ENCODE assay signal across 8 cellular contexts in the genomic region with DNA sequence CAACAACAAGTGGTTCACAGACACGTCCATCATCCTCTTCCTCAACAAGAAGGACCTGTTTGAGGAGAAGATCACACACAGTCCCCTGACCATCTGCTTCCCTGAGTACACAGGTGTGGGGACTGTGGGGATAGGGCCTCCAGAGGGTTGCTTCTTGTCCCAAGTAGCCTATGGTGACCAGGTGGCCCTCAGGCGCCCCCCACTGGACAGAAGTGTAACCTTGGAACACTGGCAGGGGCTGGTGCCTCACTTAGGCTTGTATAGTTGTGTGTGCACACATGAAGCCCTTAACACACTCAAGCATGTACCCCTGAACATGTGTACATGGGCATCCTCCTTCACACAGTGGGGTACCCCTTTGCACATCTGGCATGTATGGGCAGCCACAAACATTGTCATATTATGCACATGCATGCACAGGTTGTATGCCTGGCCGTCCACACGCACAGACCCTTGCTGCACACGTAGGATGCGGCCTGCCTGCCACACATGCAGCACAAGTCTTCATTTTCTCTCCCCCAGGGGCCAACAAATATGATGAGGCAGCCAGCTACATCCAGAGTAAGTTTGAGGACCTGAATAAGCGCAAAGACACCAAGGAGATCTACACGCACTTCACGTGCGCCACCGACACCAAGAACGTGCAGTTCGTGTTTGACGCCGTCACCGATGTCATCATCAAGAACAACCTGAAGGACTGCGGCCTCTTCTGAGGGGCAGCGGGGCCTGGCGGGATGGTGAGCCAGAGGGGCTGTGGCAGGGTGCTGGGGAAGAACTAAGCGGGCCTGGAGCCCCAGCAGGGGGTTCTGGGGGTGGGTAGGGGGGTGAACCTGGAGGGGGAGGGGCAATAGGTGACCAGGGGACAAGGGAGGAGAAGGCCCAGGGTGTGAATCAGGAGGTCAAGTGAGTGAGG. TPM values are rescaled to one million over a fixed set of nuclear protein-coding genes. Genes with fewer than 3 reads are reported as not detected.
DNase-seq lines count a peak whose midpoint lies in the region; ATAC-seq and TF ChIP-seq lines count a peak whose summit lies in the region.

No MANE protein-coding gene starts in this region.

- H3K27me3 ChIP-seq in heart right ventricle (no peaks in the 10 kb centered on the region), SJCRH30 (no peaks in the 10 kb centered on the region), esophagus (ENCODE audit: control insufficient read depth in 1 of 2, insufficient read depth in 2 of 2, low read length in 2 of 2) (no peaks in the 10 kb centered on the region)

- no peak for ATAC-seq in heart right ventricle
- ATAC-seq in GM21515 (IDR thresholded peaks at IDR 0.05; ENCODE audit: unreplicated experiment) = no peak

- peak overlapping the region in 9 of 10 donors; percentile 21 to 100 (median 99) for H3K27ac ChIP-seq in heart right ventricle
- no peak overlapping the region for H3K27ac ChIP-seq in SJCRH30
- peak overlapping the region; percentile 8 to 22 for H3K27ac ChIP-seq in esophagus (ENCODE audit: low read depth in 2 of 2, low read length in 1 of 2)

- H3K36me3 ChIP-seq in heart right ventricle (peaks cover 6 to 76% (median 40%) of the 10 kb centered on the region in 9 donors), SJCRH30 (peaks cover 6% of the 10 kb centered on the region; the same call in 1 of the 2 replicates), esophagus (ENCODE audit: control insufficient read depth in 2 of 2, insufficient read depth in 2 of 2, low read length in 1 of 2) (peaks cover 16 to 29% of the 10 kb centered on the region in 2 donors)

- peaks cover 41 to 94% (median 67%) of the 10 kb centered on the region in 9 donors for H3K4me1 ChIP-seq in heart right ventricle
- peaks cover 32% of the 10 kb centered on the region for H3K4me1 ChIP-seq in SJCRH30
- H3K4me1 ChIP-seq in esophagus (ENCODE audit: control insufficient read depth in 2 of 2, insufficient read depth in 2 of 2, low read length in 1 of 2) = peaks cover 0 to 23% of the 10 kb centered on the region in 2 donors

- H3K4me3 ChIP-seq in heart right ventricle (no peak overlapping the region), SJCRH30 (no peak overlapping the region), esophagus (ENCODE audit: low read depth in 1 of 2, low read length in 2 of 2) (no peak overlapping the region)

- TF ChIP-seq CTCF in heart right ventricle (IDR thresholded peaks at IDR 0.05) = peak; percentile 24 to 64 (median 53)

- peaks cover 0 to 7% (median 0%) of the 10 kb centered on the region in 11 donors for H3K9me3 ChIP-seq in heart right ventricle
- H3K9me3 ChIP-seq in SJCRH30 (replicated peaks) = no peaks in the 10 kb centered on the region
- H3K9me3 ChIP-seq in esophagus (ENCODE audit: control insufficient read depth in 2 of 2, insufficient read depth in 1 of 2, low read depth in 1 of 2, low read length in 1 of 2) = no peaks in the 10 kb centered on the region

- DNase-seq in heart right ventricle (no peak), cardiac septum (ENCODE audit: low spot score) (no peak), SJCRH30 (peak; percentile 53 to 68), epidermal melanocyte (ENCODE audit: insufficient read length, low spot score) (no peak), posterior vena cava (ENCODE audit: low spot score) (no peak)
- peak; percentile 49 for DNase-seq in stimulated activated CD4-positive, alpha-beta T cell treated with anti-CD3 and anti-CD28 coated beads, Interleukin-4, amount 100 ng/mL, for 1 hour

- 89 to 91% methylated on average over 20 of the region's 20 CpGs for WGBS in heart right ventricle, 2 donors
- WGBS in esophagus, 2 donors = 89 to 90% methylated on average over 20 of the region's 20 CpGs

- intact Hi-C loops in heart right ventricle (cut with DNase I) = loop anchor here in 1 of 10 donors (5.0 kb wide), 1 partner anchor 65 kb away; a partner anchor contains a TSS
- intact Hi-C loops in cardiac septum (cut with DNase I) = no loop called here
- intact Hi-C loops in posterior vena cava (cut with DNase I) = no loop called here

RNA-seq across cellular contexts. Expression of a gene that starts 11.7 kb away (rescaled TPM):
- total RNA-seq in heart right ventricle (10 to 100 TPM; 14.9 to 28.8 (median 21.9) TPM), cardiac septum (26.5 TPM), posterior vena cava (10 to 100 TPM; 18.6 to 39.7 TPM)
- polyA plus RNA-seq in heart right ventricle (10 to 100 TPM; 21.2 to 46.7 TPM), esophagus (1 to 10 TPM; 5.2 to 7.8 TPM)
- 3.3 and 4.8 TPM in 2 replicates for total RNA-seq in SJCRH30 (2014; rRNA removed; shearing (Covaris generic))

RNA-seq across cellular contexts. Expression of a gene that starts 21.2 kb away (rescaled TPM):
- 100 to 1,000 TPM; 112 to 270 (median 146) TPM for total RNA-seq in heart right ventricle
- 100 to 1,000 TPM; 107 to 171 TPM for polyA plus RNA-seq in heart right ventricle
- total RNA-seq in cardiac septum = 153 TPM
- 63.8 and 64.7 TPM in 2 replicates for total RNA-seq in SJCRH30 (2014; rRNA removed; shearing (Covaris generic))
- polyA plus RNA-seq in esophagus = 10 to 100 TPM; 52.2 to 61.8 TPM
- 100 to 1,000 TPM; 261 to 265 TPM for total RNA-seq in posterior vena cava

RNA-seq across cellular contexts. Expression of a gene that starts 21.7 kb away (rescaled TPM):
- total RNA-seq in heart right ventricle (10 to 100 TPM; 13.2 to 45.2 (median 33.2) TPM), cardiac septum (25.7 TPM), posterior vena cava (under 1 TPM in 1 of 2 donors, not detected in 1; 0.37 TPM)
- polyA plus RNA-seq in heart right ventricle (10 to 100 TPM in 1 of 2 donors, 1 to 10 TPM in 1; 1.9 to 26.3 TPM), esophagus (under 1 TPM; 0.07 to 0.16 TPM)
- total RNA-seq in SJCRH30 (2014; rRNA removed; shearing (Covaris generic)) = not detected in 2 replicates

RNA-seq across cellular contexts. Expression of a gene that starts 35.0 kb away (rescaled TPM):
- total RNA-seq in heart right ventricle (10 to 100 TPM; 45.3 to 96.2 (median 54.1) TPM), cardiac septum (45.7 TPM), posterior vena cava (10 to 100 TPM; 47.3 to 53.3 TPM)
- polyA plus RNA-seq in heart right ventricle (100 to 1,000 TPM in 1 of 2 donors, 10 to 100 TPM in 1; 88.1 to 123 TPM), esophagus (10 to 100 TPM; 65.6 to 69.5 TPM)
- total RNA-seq in SJCRH30 (2014; rRNA removed; shearing (Covaris generic)) = 85.3 and 98.8 TPM in 2 replicates

RNA-seq across cellular contexts. Expression of a gene that starts 42.0 kb away (rescaled TPM):
- total RNA-seq in heart right ventricle (1 to 10 TPM in 8 of 10 donors, under 1 TPM in 2; 0.80 to 3.0 (median 1.9) TPM), cardiac septum (1.3 TPM), posterior vena cava (1 to 10 TPM; 2.5 to 3.9 TPM)
- polyA plus RNA-seq in heart right ventricle (1 to 10 TPM; 2.0 to 2.8 TPM), esophagus (1 to 10 TPM; 3.4 to 5.1 TPM)
- 3.6 and 4.5 TPM in 2 replicates for total RNA-seq in SJCRH30 (2014; rRNA removed; shearing (Covaris generic))

Comparison
In these comparisons a context has a peak if more than half of its experiments do, and no peak if none do; other contexts are left out.
1. DNase-seq: peak in SJCRH30 (2 of 2) and stimulated activated CD4-positive, alpha-beta T cell treated with anti-CD3 and anti-CD28 coated beads, Interleukin-4, amount 100 ng/mL, for 1 hour (single experiment); none in heart right ventricle (0 of 2), cardiac septum (single experiment), epidermal melanocyte (single experiment) and posterior vena cava (single experiment).
2. RNA of a gene that starts 21.7 kb away (total RNA-seq): 13.2 to 45.2 TPM in heart right ventricle and 25.7 TPM in cardiac septum (single experiment); 0.37 TPM in posterior vena cava and not detected in SJCRH30; every median in the first group is over 10 times any median in the second.